Comparison of ENCODE assay signal across 8 cellular contexts in the genomic region with DNA sequence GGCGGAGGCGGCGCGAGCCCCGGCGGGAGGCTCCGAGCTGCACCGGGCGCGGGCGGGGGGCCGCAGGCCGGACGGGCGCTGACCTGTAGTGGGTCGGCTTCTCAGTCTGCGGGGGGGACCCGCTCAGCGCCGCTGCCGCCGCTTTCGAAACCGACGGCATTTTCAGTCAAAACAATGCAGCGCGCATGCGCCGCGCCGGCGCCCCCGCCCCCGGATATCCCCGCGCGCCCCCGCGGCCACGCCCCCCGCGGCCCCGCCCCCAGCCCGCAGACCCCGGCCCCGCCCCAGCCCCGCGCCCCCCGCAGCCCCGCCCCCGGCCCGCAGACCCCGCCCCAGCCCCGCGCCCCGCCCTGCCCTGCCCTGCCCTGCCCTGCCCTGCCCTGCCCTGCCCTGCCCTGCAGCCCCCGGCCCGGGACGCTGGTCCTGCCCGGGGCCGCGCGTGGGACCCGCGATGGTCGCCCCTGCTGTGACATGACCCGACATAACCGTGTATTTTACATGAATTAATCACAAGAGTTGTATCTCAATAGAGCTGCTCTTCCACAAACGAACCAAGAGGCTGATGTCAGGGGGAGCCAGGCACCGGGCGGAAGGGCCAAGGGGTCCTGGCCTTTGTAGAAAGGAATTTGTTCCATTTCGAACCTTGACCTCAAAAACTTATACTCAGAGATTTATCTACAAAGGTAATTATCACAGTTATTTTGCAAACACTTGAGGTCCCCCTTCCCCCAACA. TPM values are rescaled to one million over a fixed set of nuclear protein-coding genes. Genes with fewer than 3 reads are reported as not detected.
DNase-seq lines count a peak whose midpoint lies in the region; ATAC-seq and TF ChIP-seq lines count a peak whose summit lies in the region.

A gene with protein sequence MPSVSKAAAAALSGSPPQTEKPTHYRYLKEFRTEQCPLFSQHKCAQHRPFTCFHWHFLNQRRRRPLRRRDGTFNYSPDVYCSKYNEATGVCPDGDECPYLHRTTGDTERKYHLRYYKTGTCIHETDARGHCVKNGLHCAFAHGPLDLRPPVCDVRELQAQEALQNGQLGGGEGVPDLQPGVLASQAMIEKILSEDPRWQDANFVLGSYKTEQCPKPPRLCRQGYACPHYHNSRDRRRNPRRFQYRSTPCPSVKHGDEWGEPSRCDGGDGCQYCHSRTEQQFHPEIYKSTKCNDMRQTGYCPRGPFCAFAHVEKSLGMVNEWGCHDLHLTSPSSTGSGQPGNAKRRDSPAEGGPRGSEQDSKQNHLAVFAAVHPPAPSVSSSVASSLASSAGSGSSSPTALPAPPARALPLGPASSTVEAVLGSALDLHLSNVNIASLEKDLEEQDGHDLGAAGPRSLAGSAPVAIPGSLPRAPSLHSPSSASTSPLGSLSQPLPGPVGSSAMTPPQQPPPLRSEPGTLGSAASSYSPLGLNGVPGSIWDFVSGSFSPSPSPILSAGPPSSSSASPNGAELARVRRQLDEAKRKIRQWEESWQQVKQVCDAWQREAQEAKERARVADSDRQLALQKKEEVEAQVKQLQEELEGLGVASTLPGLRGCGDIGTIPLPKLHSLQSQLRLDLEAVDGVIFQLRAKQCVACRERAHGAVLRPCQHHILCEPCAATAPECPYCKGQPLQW (minus strand): TSS at position 173 of the 734 bp plus-strand sequence. CDS start 13 bp downstream, at position 160.

- DNase-seq in GM13976 (ENCODE audit: low spot score) (peak; percentile 93), OCI-M1 (lab: John Stamatoyannopoulos, UW) (peak; percentile 69), fibroblast of lung (ENCODE audit: low read depth in 2 of 2) (peak; percentile 28 to 58), natural killer cell (peak; percentile 75)
- peak; percentile 77 for DNase-seq in activated T-helper 1 cell treated with anti-CD3 and anti-CD28 coated beads, Interleukin-12 subunit alpha, Interleukin-12 subunit beta, Interleukin-2, Interleukin-4 antibody, amounts not matched to agents 30 ng/mL and 10 ng/mL and 1 ng/mL, durations not matched to agents 14 hours and 24 hours and 36 hours (ENCODE audit: low spot score)
- DNase-seq in stimulated activated naive B cell treated with anti-CD40 and anti-IgM and Interleukin-4, amounts not matched to agents 10 μg/mL and 1 μg/mL and 100 μg/mL, for 72 hours: peak; percentile 47

- H3K4me1 Mint-ChIP-seq in activated T-helper 1 cell treated with anti-CD3 and anti-CD28 coated beads, Interleukin-12 subunit alpha, Interleukin-12 subunit beta, Interleukin-2, Interleukin-4 antibody, amounts not matched to agents 30 ng/mL and 10 ng/mL and 1 ng/mL, durations not matched to agents 14 hours and 24 hours and 36 hours (ENCODE audit: low read depth): no peaks in the 10 kb centered on the region
- H3K4me1 Mint-ChIP-seq in natural killer cell: peaks cover 0 to 9% of the 10 kb centered on the region in 2 donors
- H3K4me1 Mint-ChIP-seq in stimulated activated naive B cell treated with anti-CD40 and anti-IgM and Interleukin-4, amounts not matched to agents 10 μg/mL and 1 μg/mL and 100 μg/mL, for 72 hours: peaks cover 12 to 21% of the 10 kb centered on the region in 2 donors

- peaks cover 3% of the 10 kb centered on the region for H3K79me2 ChIP-seq in fibroblast of lung (ENCODE audit: control insufficient read depth, insufficient read depth, low read length)

- H3K27me3 Mint-ChIP-seq in activated T-helper 1 cell treated with anti-CD3 and anti-CD28 coated beads, Interleukin-12 subunit alpha, Interleukin-12 subunit beta, Interleukin-2, Interleukin-4 antibody, amounts not matched to agents 30 ng/mL and 10 ng/mL and 1 ng/mL, durations not matched to agents 14 hours and 24 hours and 36 hours (ENCODE audit: insufficient read depth): no peaks in the 10 kb centered on the region
- H3K27me3 Mint-ChIP-seq in natural killer cell (ENCODE audit: low read depth in 2 of 2): no peaks in the 10 kb centered on the region
- no peaks in the 10 kb centered on the region for H3K27me3 Mint-ChIP-seq in stimulated activated naive B cell treated with anti-CD40 and anti-IgM and Interleukin-4, amounts not matched to agents 10 μg/mL and 1 μg/mL and 100 μg/mL, for 72 hours

- peak within 1 kb of the TSS; percentile 68 for H3K4me2 ChIP-seq in fibroblast of lung (ENCODE audit: extremely low read depth, insufficient read depth, low read length)

- H3K9me3 Mint-ChIP-seq in activated T-helper 1 cell treated with anti-CD3 and anti-CD28 coated beads, Interleukin-12 subunit alpha, Interleukin-12 subunit beta, Interleukin-2, Interleukin-4 antibody, amounts not matched to agents 30 ng/mL and 10 ng/mL and 1 ng/mL, durations not matched to agents 14 hours and 24 hours and 36 hours: no peaks in the 10 kb centered on the region
- H3K9me3 Mint-ChIP-seq in natural killer cell: no peaks in the 10 kb centered on the region
- no peaks in the 10 kb centered on the region for H3K9me3 Mint-ChIP-seq in stimulated activated naive B cell treated with anti-CD40 and anti-IgM and Interleukin-4, amounts not matched to agents 10 μg/mL and 1 μg/mL and 100 μg/mL, for 72 hours

- ATAC-seq in HG03025 (IDR thresholded peaks at IDR 0.05; ENCODE audit: low FRiP score, unreplicated experiment) (peak; percentile 55), natural killer cell (peak; percentile 60 to 78 (median 76)), HG03135 (IDR thresholded peaks at IDR 0.05; ENCODE audit: unreplicated experiment) (no peak)
- peak; percentile 65 to 72 for ATAC-seq in stimulated activated naive B cell treated with anti-CD40 and anti-IgM and Interleukin-4, amounts not matched to agents 10 μg/mL and 1 μg/mL and 100 μg/mL, for 72 hours (replicated peaks)

- H3K36me3 ChIP-seq in fibroblast of lung (ENCODE audit: control insufficient read depth, insufficient read depth, low read length): no peaks in the 10 kb centered on the region

- H3K36me3 Mint-ChIP-seq in activated T-helper 1 cell treated with anti-CD3 and anti-CD28 coated beads, Interleukin-12 subunit alpha, Interleukin-12 subunit beta, Interleukin-2, Interleukin-4 antibody, amounts not matched to agents 30 ng/mL and 10 ng/mL and 1 ng/mL, durations not matched to agents 14 hours and 24 hours and 36 hours (ENCODE audit: low read depth): peaks cover 9% of the 10 kb centered on the region
- H3K36me3 Mint-ChIP-seq in natural killer cell: no peaks in the 10 kb centered on the region
- H3K36me3 Mint-ChIP-seq in stimulated activated naive B cell treated with anti-CD40 and anti-IgM and Interleukin-4, amounts not matched to agents 10 μg/mL and 1 μg/mL and 100 μg/mL, for 72 hours: peaks cover 13 to 24% of the 10 kb centered on the region in 2 donors

- no peaks in the 10 kb centered on the region for H4K20me1 ChIP-seq in fibroblast of lung (ENCODE audit: control insufficient read depth, extremely low read depth, insufficient read depth, low read length)

- peak within 1 kb of the TSS; percentile 85 for H3K27ac Mint-ChIP-seq in activated T-helper 1 cell treated with anti-CD3 and anti-CD28 coated beads, Interleukin-12 subunit alpha, Interleukin-12 subunit beta, Interleukin-2, Interleukin-4 antibody, amounts not matched to agents 30 ng/mL and 10 ng/mL and 1 ng/mL, durations not matched to agents 14 hours and 24 hours and 36 hours
- peak within 1 kb of the TSS; percentile 84 to 86 for H3K27ac Mint-ChIP-seq in natural killer cell
- peak within 1 kb of the TSS; percentile 94 for H3K27ac Mint-ChIP-seq in stimulated activated naive B cell treated with anti-CD40 and anti-IgM and Interleukin-4, amounts not matched to agents 10 μg/mL and 1 μg/mL and 100 μg/mL, for 72 hours

- H3K27me3 ChIP-seq in fibroblast of lung (ENCODE audit: control insufficient read depth, insufficient read depth, low read length): no peaks in the 10 kb centered on the region

- intact Hi-C loops in activated T-helper 1 cell treated with anti-CD3 and anti-CD28 coated beads, Interleukin-12 subunit alpha, Interleukin-12 subunit beta, Interleukin-2, Interleukin-4 antibody, amounts not matched to agents 30 ng/mL and 10 ng/mL and 1 ng/mL, durations not matched to agents 14 hours and 24 hours and 36 hours (cut with micrococcal nuclease): loop anchor here (1.0 to 10.0 kb wide), 3 partner anchors 51 to 442 kb away; partner anchors contain the start of genes LMF1 and MAPK8IP3
- intact Hi-C loops in natural killer cell (cut with micrococcal nuclease): loop anchor here (5.0 kb wide), 1 partner anchor 37 kb away; no protein-coding TSS in a partner anchor

- H3K4me1 ChIP-seq in fibroblast of lung (ENCODE audit: control insufficient read depth, extremely low read depth, insufficient read depth, low read length): no peaks in the 10 kb centered on the region

- peak within 1 kb of the TSS; percentile 76 for H3K9ac ChIP-seq in fibroblast of lung (ENCODE audit: insufficient read depth, low read length)

- peak within 1 kb of the TSS; percentile 83 for H3K4me3 Mint-ChIP-seq in activated T-helper 1 cell treated with anti-CD3 and anti-CD28 coated beads, Interleukin-12 subunit alpha, Interleukin-12 subunit beta, Interleukin-2, Interleukin-4 antibody, amounts not matched to agents 30 ng/mL and 10 ng/mL and 1 ng/mL, durations not matched to agents 14 hours and 24 hours and 36 hours
- peak within 1 kb of the TSS; percentile 92 for H3K4me3 Mint-ChIP-seq in natural killer cell
- peak within 1 kb of the TSS; percentile 87 to 89 for H3K4me3 Mint-ChIP-seq in stimulated activated naive B cell treated with anti-CD40 and anti-IgM and Interleukin-4, amounts not matched to agents 10 μg/mL and 1 μg/mL and 100 μg/mL, for 72 hours

- in situ Hi-C loops in GM13976 (cut with MboI; ENCODE audit: low sequenced_read_pairs, unreplicated experiment): no loop called here

- H3K4me3 ChIP-seq in fibroblast of lung (replicated peaks in 1 of 4; ENCODE audit: control extremely low read depth in 1 of 4, insufficient read depth in 1 of 4, low read depth in 3 of 4, low read length in 4 of 4): peak within 1 kb of the TSS; percentile 55 to 83 (median 77)

- peak within 1 kb of the TSS; percentile 80 for H2AFZ ChIP-seq in fibroblast of lung (ENCODE audit: low read length)

- TF ChIP-seq CTCF in GM13976 (IDR thresholded peaks at IDR 0.05; ENCODE audit: borderline replicate concordance, control extremely low read depth, extremely low read depth, insufficient read depth, missing control alignments): no peak
- no peak for TF ChIP-seq CTCF in fibroblast of lung (conservative IDR thresholded peaks at IDR 0.05 in 1 of 2, IDR thresholded peaks at IDR 0.05 in 1 of 2; ENCODE audit: low read depth in 1 of 2, low read length in 2 of 2)
- no peak for TF ChIP-seq CTCF in natural killer cell (IDR thresholded peaks at IDR 0.05)

- H3K9me3 ChIP-seq in fibroblast of lung (ENCODE audit: control insufficient read depth, insufficient read depth, low read depth, low read length): no peaks in the 10 kb centered on the region

- peak within 1 kb of the TSS; percentile 32 for H3K27ac ChIP-seq in fibroblast of lung (ENCODE audit: insufficient read depth, low read length)

RNA-seq across cellular contexts. Expression of the gene that starts here (rescaled TPM):
- total RNA-seq in activated T-helper 1 cell treated with anti-CD3 and anti-CD28 coated beads, Interleukin-12 subunit alpha, Interleukin-12 subunit beta, Interleukin-2, Interleukin-4 antibody, amounts not matched to agents 30 ng/mL and 10 ng/mL and 1 ng/mL, durations not matched to agents 14 hours and 24 hours and 36 hours: 42.7 and 46.1 TPM in 2 replicates
- total RNA-seq in fibroblast of lung: 6.3 and 6.9 TPM in 2 replicates
- 3.6 and 4.3 TPM in 2 replicates for polyA plus RNA-seq in fibroblast of lung
- 4.4 and 4.6 TPM in 2 replicates for polyA plus RNA-seq in fibroblast of lung (2012)
- 3.4 and 6.4 TPM in 2 replicates for polyA minus RNA-seq in fibroblast of lung (ENCODE audit: low replicate concordance)
- 100 to 1,000 TPM; 114 to 130 (median 127) TPM for total RNA-seq in natural killer cell

Comparison
In these comparisons a context has a peak if more than half of its experiments do, and no peak if none do; other contexts are left out.
1. DNase-seq: peak in every context shown above with its lines; median percentile 93 in GM13976; 77 in activated T-helper 1 cell treated with anti-CD3 and anti-CD28 coated beads, Interleukin-12 subunit alpha, Interleukin-12 subunit beta, Interleukin-2, Interleukin-4 antibody, amounts not matched to agents 30 ng/mL and 10 ng/mL and 1 ng/mL, durations not matched to agents 14 hours and 24 hours and 36 hours; 75 in natural killer cell; 69 in OCI-M1; 47 in stimulated activated naive B cell treated with anti-CD40 and anti-IgM and Interleukin-4, amounts not matched to agents 10 μg/mL and 1 μg/mL and 100 μg/mL, for 72 hours; 43 in fibroblast of lung.